Comparison of ENCODE assay signal across 8 cellular contexts in genomic region chr17:49193513-49194296, GRCh38. TPM values are rescaled to one million over a fixed set of nuclear protein-coding genes. Genes with fewer than 3 reads are reported as not detected.
DNase-seq lines count a peak whose midpoint lies in the region; ATAC-seq lines count a peak whose summit lies in the region.

No MANE protein-coding gene starts in this region.

- no peaks in the 10 kb centered on the region for H3K36me3 ChIP-seq in SJCRH30

- ATAC-seq in stimulated activated memory B cell treated with anti-CD40 and anti-IgM and Interleukin-4, amounts not matched to agents 10 μg/mL and 1 μg/mL and 100 μg/mL, for 72 hours: peak; percentile 18
- no peak for ATAC-seq in HG02763 (IDR thresholded peaks at IDR 0.05; ENCODE audit: unreplicated experiment)

- no peaks in the 10 kb centered on the region for H3K9me3 Mint-ChIP-seq in stimulated activated memory B cell treated with anti-CD40 and anti-IgM and Interleukin-4, amounts not matched to agents 10 μg/mL and 1 μg/mL and 100 μg/mL, for 72 hours

- peak overlapping the region; percentile 87 for H3K4me3 Mint-ChIP-seq in stimulated activated memory B cell treated with anti-CD40 and anti-IgM and Interleukin-4, amounts not matched to agents 10 μg/mL and 1 μg/mL and 100 μg/mL, for 72 hours

- no peaks in the 10 kb centered on the region for H3K27me3 ChIP-seq in SJCRH30

- no peaks in the 10 kb centered on the region; the same call in 1 of the 2 replicates for H3K4me1 ChIP-seq in SJCRH30

- H3K4me3 ChIP-seq in SJCRH30: peak overlapping the region; percentile 82

- H3K4me1 Mint-ChIP-seq in stimulated activated memory B cell treated with anti-CD40 and anti-IgM and Interleukin-4, amounts not matched to agents 10 μg/mL and 1 μg/mL and 100 μg/mL, for 72 hours: peaks cover 46% of the 10 kb centered on the region

- no peaks in the 10 kb centered on the region for H3K9me3 ChIP-seq in SJCRH30 (replicated peaks)

- DNase-seq in NCI-H1092 treated with DMSO at 0.1 percent for 48 hours (lab: John Stamatoyannopoulos, UW): peak; percentile 2
- no peak for DNase-seq in NCI-H1092 (lab: John Stamatoyannopoulos, UW)
- DNase-seq in HuH-7 (ENCODE audit: low spot score): peak; percentile 70
- no peak for DNase-seq in SJCRH30
- peak; percentile 81 for DNase-seq in cerebellum (ENCODE audit: low spot score)
- DNase-seq in kidney tubule cell (ENCODE audit: low spot score): peak; percentile 99

- no peaks in the 10 kb centered on the region for H3K36me3 Mint-ChIP-seq in stimulated activated memory B cell treated with anti-CD40 and anti-IgM and Interleukin-4, amounts not matched to agents 10 μg/mL and 1 μg/mL and 100 μg/mL, for 72 hours

- peak overlapping the region; percentile 99 for H3K27ac Mint-ChIP-seq in stimulated activated memory B cell treated with anti-CD40 and anti-IgM and Interleukin-4, amounts not matched to agents 10 μg/mL and 1 μg/mL and 100 μg/mL, for 72 hours

- no peaks in the 10 kb centered on the region for H3K27me3 Mint-ChIP-seq in stimulated activated memory B cell treated with anti-CD40 and anti-IgM and Interleukin-4, amounts not matched to agents 10 μg/mL and 1 μg/mL and 100 μg/mL, for 72 hours

- no peak overlapping the region for H3K27ac ChIP-seq in SJCRH30

RNA-seq across cellular contexts. Expression of gene GNGT2, which starts 16.7 kb away (rescaled TPM):
- total RNA-seq in SJCRH30 (2014; rRNA removed; shearing (Covaris generic)): 2.8 and 5.3 TPM in 2 replicates
- total RNA-seq in cerebellum: not detected

RNA-seq across cellular contexts. Expression of gene ABI3, which starts 16.8 kb away (rescaled TPM):
- total RNA-seq in SJCRH30 (2014; rRNA removed; shearing (Covaris generic)): 3.4 and 4.2 TPM in 2 replicates
- total RNA-seq in cerebellum: 1.00 TPM

RNA-seq across cellular contexts. Expression of gene PHOSPHO1, which starts 36.9 kb away (rescaled TPM):
- 0.43 TPM in 1 of 2 replicates, not detected in the other for total RNA-seq in SJCRH30 (2014; rRNA removed; shearing (Covaris generic))
- total RNA-seq in cerebellum: 2.6 TPM

Comparison
In these comparisons a context has a peak if more than half of its experiments do, and no peak if none do; other contexts are left out.
1. DNase-seq: peak in NCI-H1092 treated with DMSO at 0.1 percent for 48 hours (single experiment), HuH-7 (single experiment), cerebellum (single experiment) and kidney tubule cell (single experiment); none in NCI-H1092 (single experiment) and SJCRH30 (0 of 2).